ENCODE assay signal across 10 cellular contexts in the genomic region with DNA sequence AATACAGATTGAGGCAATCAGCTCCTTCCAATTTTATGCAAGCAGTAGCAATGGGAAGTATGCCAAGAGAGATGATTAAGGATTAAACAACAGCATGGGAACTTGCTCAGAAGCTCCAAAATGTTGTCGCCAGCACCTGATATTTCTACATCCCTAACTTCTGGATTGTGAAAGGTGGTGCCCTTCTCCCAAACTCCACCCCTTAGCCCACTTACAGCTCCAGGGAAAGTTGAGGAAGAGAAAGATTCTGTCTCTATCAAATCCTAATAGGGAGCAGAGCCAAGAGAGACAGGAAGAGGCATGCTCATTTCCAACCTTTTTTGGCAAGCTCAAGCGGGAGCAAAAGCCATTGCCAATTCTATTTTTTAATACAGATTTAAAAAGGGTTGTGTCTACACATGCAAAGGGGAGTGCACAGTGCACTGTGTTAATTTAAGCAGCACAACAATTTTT.
DNase-seq lines count a peak whose midpoint lies in the region; ATAC-seq and TF ChIP-seq lines count a peak whose summit lies in the region.
"Had no signal": no experiment of that assay in that cellular context is flagged by ENCODE, and none has a peak within 500 bp of the region (broad histone marks: within the 10 kb centered on the region; RNA-seq: fewer than 3 reads in every experiment).

No MANE protein-coding gene starts in this region.

- no peak overlapping the region for H3K4me3 Mint-ChIP-seq in Calu3 (ENCODE audit: low read depth, unreplicated experiment)

- no TSS peak for BruUV-seq in Calu3 (replicated peaks; lab: Mats Ljungman, UMichigan)

- ATAC-seq in omental fat pad (ENCODE audit: low FRiP score) (peak; percentile 52), GM21717 (IDR thresholded peaks at IDR 0.05; ENCODE audit: unreplicated experiment) (no peak), GM18907 (IDR thresholded peaks at IDR 0.05; ENCODE audit: unreplicated experiment) (no peak)

- DNase-seq in Calu3 (no peak), NCI-H2029 treated with DMSO at 0.1 percent for 48 hours (lab: John Stamatoyannopoulos, UW) (peak; percentile 32), dermis blood vessel endothelial cell (peak; percentile 49), omental fat pad (ENCODE audit: low spot score) (no peak), activated T-cell treated with anti-CD3 and anti-CD28 coated beads for 4 hours (no peak)
- no peak for DNase-seq in stimulated activated CD4-positive, alpha-beta T cell treated with anti-CD3 and anti-CD28 coated beads, Interleukin-2, amount 100 ng/mL, for 24 hours
- DNase-seq: effector memory CD4-positive, alpha-beta T cell; GDM1 had no signal

- no peak for TF ChIP-seq CTCF in Calu3 (IDR thresholded peaks at IDR 0.05; ENCODE audit: unreplicated experiment)
- no peak for TF ChIP-seq CTCF in omental fat pad (IDR thresholded peaks at IDR 0.05)

- no peaks in the 10 kb centered on the region for H3K36me3 Mint-ChIP-seq in Calu3 (ENCODE audit: insufficient read depth, unreplicated experiment)

- H3K27ac Mint-ChIP-seq in Calu3 (ENCODE audit: unreplicated experiment) = peak overlapping the region; percentile 6

- intact Hi-C loops in Calu3 (cut with micrococcal nuclease; ENCODE audit: unreplicated experiment) = no loop called here

- H3K4me1 Mint-ChIP-seq in Calu3 (ENCODE audit: low read depth, unreplicated experiment) = peaks cover 23% of the 10 kb centered on the region

- H3K9me3 Mint-ChIP-seq in Calu3 (ENCODE audit: low read depth, unreplicated experiment) = peaks cover 3% of the 10 kb centered on the region

- H3K27me3 Mint-ChIP-seq in Calu3 (ENCODE audit: unreplicated experiment) = no peaks in the 10 kb centered on the region

- CTCF ChIA-PET in Calu3 (lab: Charles Lee) = no interaction called here

Comparison
In these comparisons a context has a peak if more than half of its experiments do, and no peak if none do; other contexts are left out.
1. DNase-seq: peak in NCI-H2029 treated with DMSO at 0.1 percent for 48 hours (single experiment) and dermis blood vessel endothelial cell (single experiment); none in Calu3 (single experiment), omental fat pad (single experiment), activated T-cell treated with anti-CD3 and anti-CD28 coated beads for 4 hours (single experiment) and stimulated activated CD4-positive, alpha-beta T cell treated with anti-CD3 and anti-CD28 coated beads, Interleukin-2, amount 100 ng/mL, for 24 hours (0 of 2).